In the genomic region with DNA sequence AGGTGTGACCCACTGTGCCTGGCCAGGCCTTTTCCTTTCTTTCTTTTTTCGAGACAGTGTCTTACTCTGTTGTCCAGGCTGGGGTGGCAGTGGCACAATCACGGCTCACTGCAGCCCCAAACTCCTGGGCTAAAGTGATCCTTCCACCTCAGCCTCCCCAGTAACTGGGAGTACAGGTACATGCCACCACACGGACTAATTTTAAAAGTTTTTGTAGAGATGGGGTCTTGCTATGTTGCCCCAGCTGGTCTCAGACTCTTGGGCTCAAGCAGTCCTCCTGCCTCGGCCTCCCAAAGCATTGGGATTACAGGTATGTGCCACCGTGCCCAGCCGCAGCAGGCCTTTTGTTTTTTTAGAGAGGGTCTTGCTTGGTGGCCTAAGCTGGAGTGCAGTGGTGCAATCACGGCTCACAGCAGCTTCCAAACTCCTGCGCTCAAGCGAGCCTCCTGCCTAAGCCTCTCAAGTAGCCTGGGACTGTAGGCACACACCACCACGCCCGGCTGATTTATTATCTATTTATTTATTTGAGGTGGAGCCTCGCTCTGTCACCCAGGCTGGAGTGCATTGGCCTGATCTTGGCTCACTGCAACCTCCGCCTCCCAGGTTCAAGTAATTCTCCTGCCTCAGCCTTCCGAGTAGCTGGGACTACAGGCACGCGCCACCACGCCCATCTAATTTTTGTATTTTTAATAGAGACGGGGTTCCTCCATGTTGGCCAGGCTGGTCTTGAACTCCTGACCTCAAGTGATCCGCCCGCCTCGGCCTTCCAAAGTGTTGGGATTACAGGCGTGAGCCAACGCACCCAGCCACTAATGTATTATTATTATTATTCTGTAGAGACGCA, we compare ENCODE assay signal across 8 cellular contexts. TPM values are rescaled to one million over a fixed set of nuclear protein-coding genes. Genes with fewer than 3 reads are reported as not detected.
DNase-seq lines count a peak whose midpoint lies in the region; ATAC-seq and TF ChIP-seq lines count a peak whose summit lies in the region.
"Not testable (repeated sequence)": the region's sequence is repeated elsewhere in the genome, so short reads cannot be mapped to it uniquely, and the experiment has no call there.
"Had no signal": no experiment of that assay in that cellular context is flagged by ENCODE, and none has a peak within 500 bp of the region (broad histone marks: within the 10 kb centered on the region; RNA-seq: fewer than 3 reads in every experiment).

No MANE protein-coding gene starts in this region.

- H3K4me1 ChIP-seq in cardiac muscle cell (ENCODE audit: low read depth): peaks cover 11% of the 10 kb centered on the region
- peaks cover 24% of the 10 kb centered on the region for H3K4me1 ChIP-seq in mononuclear cell (ENCODE audit: insufficient read depth, low read length)

- peaks cover 17% of the 10 kb centered on the region for H3K36me3 ChIP-seq in cardiac muscle cell

- peak overlapping the region; percentile 75 for H3K4me3 ChIP-seq in GM12864 (ENCODE audit: low read depth, low read length)
- peak overlapping the region; percentile 68 for H3K4me3 ChIP-seq in cardiac muscle cell
- H3K4me3 ChIP-seq in mononuclear cell (ENCODE audit: low read length): peak overlapping the region; percentile 76
- H3K4me3 ChIP-seq in skeletal muscle cell (ENCODE audit: low read depth, low read length): peak overlapping the region; percentile 93

- DNase-seq in GM12864 (ENCODE audit: low read depth); activated CD8-positive, alpha-beta T cell treated with anti-CD3 and anti-CD28 coated beads, Interleukin-2, amount 10 ng/mL, durations not matched to agents 7 days and 5 days; caudate nucleus (lab: John Stamatoyannopoulos, UW); cardiac muscle cell (ENCODE audit: low read depth in 1 of 2, low spot score in 1 of 2); skeletal muscle cell (ENCODE audit: low read depth): not testable (repeated sequence)
- peak; percentile 33 for DNase-seq in NCI-H510A treated with DMSO at 0.1 percent for 48 hours (lab: John Stamatoyannopoulos, UW)

- H3K9me3 ChIP-seq in cardiac muscle cell (ENCODE audit: low read depth); mononuclear cell (ENCODE audit: low read depth, low read length): not testable (repeated sequence)

- peaks cover 20% of the 10 kb centered on the region for H3K36me3 Mint-ChIP-seq in activated CD8-positive, alpha-beta T cell treated with anti-CD3 and anti-CD28 coated beads, Interleukin-2, amount 10 ng/mL, durations not matched to agents 7 days and 5 days (ENCODE audit: low read depth)

- peak overlapping the region; percentile 100 for H3K27ac ChIP-seq in caudate nucleus (ENCODE audit: low read depth, low read length)
- peak overlapping the region; percentile 100 for H3K27ac ChIP-seq in cardiac muscle cell

- not testable (repeated sequence) for ATAC-seq in activated CD8-positive, alpha-beta T cell treated with anti-CD3 and anti-CD28 coated beads, Interleukin-2, amount 10 ng/mL, durations not matched to agents 7 days and 5 days

- H3K27me3 Mint-ChIP-seq in activated CD8-positive, alpha-beta T cell treated with anti-CD3 and anti-CD28 coated beads, Interleukin-2, amount 10 ng/mL, durations not matched to agents 7 days and 5 days (ENCODE audit: low read depth): not testable (repeated sequence)

- H3K9me3 Mint-ChIP-seq in activated CD8-positive, alpha-beta T cell treated with anti-CD3 and anti-CD28 coated beads, Interleukin-2, amount 10 ng/mL, durations not matched to agents 7 days and 5 days (ENCODE audit: insufficient read depth): not testable (repeated sequence)

- POLR2A ChIA-PET in activated CD8-positive, alpha-beta T cell treated with anti-CD3 and anti-CD28 coated beads, Interleukin-2, amount 10 ng/mL, durations not matched to agents 7 days and 5 days (lab: Charles Lee): interaction anchor here (1.1 kb wide), 1 partner anchor 18 kb away, joined by 3 read pairs; no protein-coding TSS in a partner anchor

- peak overlapping the region; percentile 95 for H3K27ac Mint-ChIP-seq in activated CD8-positive, alpha-beta T cell treated with anti-CD3 and anti-CD28 coated beads, Interleukin-2, amount 10 ng/mL, durations not matched to agents 7 days and 5 days

- not testable (repeated sequence) for TF ChIP-seq CTCF in GM12864 (IDR thresholded peaks at IDR 0.05; ENCODE audit: low read depth, low read length, missing control alignments); cardiac muscle cell (IDR thresholded peaks at IDR 0.05; ENCODE audit: low read depth, low read length)

- H3K4me1 Mint-ChIP-seq in activated CD8-positive, alpha-beta T cell treated with anti-CD3 and anti-CD28 coated beads, Interleukin-2, amount 10 ng/mL, durations not matched to agents 7 days and 5 days (ENCODE audit: low read depth): peaks cover 30% of the 10 kb centered on the region

- H3K27me3 ChIP-seq in cardiac muscle cell; mononuclear cell (ENCODE audit: insufficient read depth, low read length): not testable (repeated sequence)

- CTCF ChIA-PET in activated CD8-positive, alpha-beta T cell treated with anti-CD3 and anti-CD28 coated beads, Interleukin-2, amount 10 ng/mL, durations not matched to agents 7 days and 5 days (lab: Charles Lee): interaction anchor here (0.9 kb wide), 1 partner anchor 12 kb away, joined by 3 read pairs; no protein-coding TSS in a partner anchor

- H3K4me3 Mint-ChIP-seq in activated CD8-positive, alpha-beta T cell treated with anti-CD3 and anti-CD28 coated beads, Interleukin-2, amount 10 ng/mL, durations not matched to agents 7 days and 5 days: peak overlapping the region; percentile 97

RNA-seq across cellular contexts. Expression of a gene that starts 1.0 kb away (rescaled TPM):
- total RNA-seq in activated CD8-positive, alpha-beta T cell treated with anti-CD3 and anti-CD28 coated beads, Interleukin-2, amount 10 ng/mL, durations not matched to agents 7 days and 5 days: 100 to 1,000 TPM; 132 to 140 TPM
- total RNA-seq in cardiac muscle cell (1,194 and 1,690 TPM in 2 replicates), mononuclear cell (122 TPM)
- polyA plus RNA-seq in cardiac muscle cell: 1,855 and 2,152 TPM in 2 replicates

RNA-seq across cellular contexts. Expression of a gene that starts 26.9 kb away (rescaled TPM):
- not detected for total RNA-seq in activated CD8-positive, alpha-beta T cell treated with anti-CD3 and anti-CD28 coated beads, Interleukin-2, amount 10 ng/mL, durations not matched to agents 7 days and 5 days
- not detected in 2 replicates for total RNA-seq in cardiac muscle cell
- polyA plus RNA-seq in cardiac muscle cell: not detected in 2 replicates
- total RNA-seq in mononuclear cell: not detected
- total RNA-seq: posterior vena cava had no signal

RNA-seq across cellular contexts. Expression of a gene that starts 32.1 kb away (rescaled TPM):
- 100 to 1,000 TPM; 244 to 272 TPM for total RNA-seq in activated CD8-positive, alpha-beta T cell treated with anti-CD3 and anti-CD28 coated beads, Interleukin-2, amount 10 ng/mL, durations not matched to agents 7 days and 5 days
- total RNA-seq in cardiac muscle cell (149 and 278 TPM in 2 replicates), mononuclear cell (253 TPM)
- 81.8 and 112 TPM in 2 replicates for polyA plus RNA-seq in cardiac muscle cell

RNA-seq across cellular contexts. Expression of a gene that starts 44.3 kb away (rescaled TPM):
- total RNA-seq in activated CD8-positive, alpha-beta T cell treated with anti-CD3 and anti-CD28 coated beads, Interleukin-2, amount 10 ng/mL, durations not matched to agents 7 days and 5 days: not detected
- total RNA-seq in cardiac muscle cell (0.11 and 0.15 TPM in 2 replicates), mononuclear cell (not detected)
- polyA plus RNA-seq in cardiac muscle cell: 0.04 and 0.06 TPM in 2 replicates
- total RNA-seq: posterior vena cava had no signal
